Comparison of ENCODE assay signal across 19 cellular contexts in the genomic region with DNA sequence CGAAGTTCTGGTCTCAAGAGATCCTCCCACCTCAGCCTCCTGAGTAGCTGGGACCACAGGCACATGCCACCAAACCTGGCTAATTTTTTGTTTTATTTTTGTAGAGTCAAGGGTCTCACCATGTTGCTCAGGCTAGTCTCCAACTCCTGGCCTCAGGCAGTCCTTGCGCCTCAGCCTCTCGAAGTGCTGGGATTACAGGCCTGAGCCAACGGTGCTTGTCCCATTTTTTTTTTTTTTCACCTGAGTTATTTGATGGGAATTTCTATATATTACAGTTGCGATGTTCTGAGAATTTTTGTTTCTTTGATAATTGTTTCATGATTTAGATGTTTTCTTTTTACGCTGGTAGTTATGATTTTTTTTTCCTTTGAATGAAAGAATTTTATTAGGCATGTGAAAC. TPM values are rescaled to one million over a fixed set of nuclear protein-coding genes. Genes with fewer than 3 reads are reported as not detected.
A peak's percentile ranks its signal among the peaks of the same experiment; 100 is the strongest.
DNase-seq lines count a peak whose midpoint lies in the region; ATAC-seq and TF ChIP-seq lines count a peak whose summit lies in the region.
"Had no signal": no experiment of that assay in that cellular context is flagged by ENCODE, and none has a peak within 500 bp of the region (broad histone marks: within the 10 kb centered on the region; RNA-seq: fewer than 3 reads in every experiment).

No MANE protein-coding gene starts in this region.

- H3K4me1 ChIP-seq in right atrium auricular region (peaks cover 0 to 33% of the 10 kb centered on the region in 2 donors), A673 (ENCODE audit: insufficient read depth, low read length, poor library complexity, severe bottlenecking) (peaks cover 7% of the 10 kb centered on the region)

- H3K36me3 Mint-ChIP-seq in activated B cell treated with CpG ODN at 0.5 μM for 24 hours (ENCODE audit: low read depth) = peaks cover 22% of the 10 kb centered on the region
- peaks cover 16 to 38% of the 10 kb centered on the region in 2 donors for H3K36me3 Mint-ChIP-seq in stimulated activated naive B cell treated with anti-CD40 and anti-IgM and Interleukin-4, amounts not matched to agents 10 μg/mL and 1 μg/mL and 100 μg/mL, for 72 hours

- peak overlapping the region; percentile 81 for H3K4me3 Mint-ChIP-seq in activated B cell treated with CpG ODN at 0.5 μM for 24 hours
- H3K4me3 Mint-ChIP-seq in stimulated activated naive B cell treated with anti-CD40 and anti-IgM and Interleukin-4, amounts not matched to agents 10 μg/mL and 1 μg/mL and 100 μg/mL, for 72 hours = peak overlapping the region; percentile 64 to 74

- peak overlapping the region; percentile 97 for H3K27ac ChIP-seq in right atrium auricular region
- no peak overlapping the region for H3K27ac ChIP-seq in A673 (ENCODE audit: low read depth, low read length, poor library complexity, severe bottlenecking)
- H3K27ac ChIP-seq: esophagus muscularis mucosa, ovary, vagina had no signal

- no peak for ATAC-seq in left cardiac atrium
- ATAC-seq in activated B cell treated with CpG ODN at 0.5 μM for 24 hours (ENCODE audit: low read depth) = no peak
- no peak for ATAC-seq in stimulated activated naive B cell treated with anti-CD40 and anti-IgM and Interleukin-4, amounts not matched to agents 10 μg/mL and 1 μg/mL and 100 μg/mL, for 72 hours (replicated peaks)
- ATAC-seq: GM23338 had no signal

- H3K4me3 ChIP-seq in right atrium auricular region (peak overlapping the region; percentile 19 to 91), GM12875 (ENCODE audit: low read depth, low read length) (peak overlapping the region; percentile 100), A673 (ENCODE audit: low read depth, low read length, poor library complexity, severe bottlenecking) (no peak overlapping the region)
- H3K4me3 ChIP-seq: GM23338, ovary, vagina had no signal

- CTCF ChIA-PET in activated B cell treated with CpG ODN at 0.5 μM for 24 hours (lab: Charles Lee) (interaction anchor here (0.8 kb wide), 2 partner anchors 8 to 9 kb away, joined by 3 read pairs; no protein-coding TSS in a partner anchor), A673 (lab: Charles Lee) (no interaction called here)

- DNase-seq in right atrium auricular region (ENCODE audit: low spot score) = no peak
- DNase-seq in left cardiac atrium = no peak
- DNase-seq in activated B cell treated with CpG ODN at 0.5 μM for 24 hours = no peak
- DNase-seq in stimulated activated naive B cell treated with anti-CD40 and anti-IgM and Interleukin-4, amounts not matched to agents 10 μg/mL and 1 μg/mL and 100 μg/mL, for 72 hours = no peak
- DNase-seq in AG20443 (ENCODE audit: low spot score) = no peak
- DNase-seq in A673 (ENCODE audit: low spot score) = no peak
- no peak for DNase-seq in NCI-H1930 (lab: John Stamatoyannopoulos, UW)
- DNase-seq: central memory CD4-positive, alpha-beta T cell; GF-D8; NCI-H1417; NCI-H774; ovary; SK-N-SH; stimulated activated CD4-positive, alpha-beta T cell treated with anti-CD3 and anti-CD28 coated beads, Interleukin-1b, Interleukin-23, amount 100 ng/mL, for 48 hours had no signal

- H3K36me3 ChIP-seq in right atrium auricular region (no peaks in the 10 kb centered on the region), A673 (ENCODE audit: insufficient read depth, low read length, poor library complexity, severe bottlenecking) (no peaks in the 10 kb centered on the region)
- H3K36me3 ChIP-seq: esophagus muscularis mucosa, ovary, Peyer's patch, vagina had no signal

- peaks cover 86% of the 10 kb centered on the region for H3K4me1 Mint-ChIP-seq in activated B cell treated with CpG ODN at 0.5 μM for 24 hours
- peaks cover 43 to 80% of the 10 kb centered on the region in 2 donors for H3K4me1 Mint-ChIP-seq in stimulated activated naive B cell treated with anti-CD40 and anti-IgM and Interleukin-4, amounts not matched to agents 10 μg/mL and 1 μg/mL and 100 μg/mL, for 72 hours

- TF ChIP-seq CTCF in right atrium auricular region (IDR thresholded peaks at IDR 0.05) = no peak
- no peak for TF ChIP-seq CTCF in GM12875 (IDR thresholded peaks at IDR 0.05; ENCODE audit: borderline replicate concordance, insufficient read depth, low read depth, low read length)
- no peak for TF ChIP-seq CTCF in activated B cell treated with CpG ODN at 0.5 μM for 24 hours (IDR thresholded peaks at IDR 0.05)
- no peak for TF ChIP-seq CTCF in A673 (conservative IDR thresholded peaks at IDR 0.05; ENCODE audit: low read depth, low read length)

- POLR2A ChIA-PET in activated B cell treated with CpG ODN at 0.5 μM for 24 hours (lab: Charles Lee) = interaction anchor here (0.7 to 1.2 kb wide), 6 partner anchors 12 to 732 kb away, joined by 3 to 5 read pairs (median 4); partner anchors contain the start of gene ZBTB37
- POLR2A ChIA-PET in A673 (lab: Charles Lee; ENCODE audit: low non-redundant PET) = no interaction called here

- H3K27ac Mint-ChIP-seq in activated B cell treated with CpG ODN at 0.5 μM for 24 hours = peak overlapping the region; percentile 68
- peak overlapping the region; percentile 25 for H3K27ac Mint-ChIP-seq in stimulated activated naive B cell treated with anti-CD40 and anti-IgM and Interleukin-4, amounts not matched to agents 10 μg/mL and 1 μg/mL and 100 μg/mL, for 72 hours
- H3K27ac Mint-ChIP-seq: GM23338 had no signal

- H3K27me3 ChIP-seq in right atrium auricular region (no peaks in the 10 kb centered on the region), A673 (replicated peaks; ENCODE audit: insufficient read depth, low read depth, low read length, poor library complexity) (no peaks in the 10 kb centered on the region)
- H3K27me3 ChIP-seq: esophagus muscularis mucosa, ovary, Peyer's patch, vagina had no signal

- H3K9me3 ChIP-seq in right atrium auricular region = no peaks in the 10 kb centered on the region
- no peaks in the 10 kb centered on the region for H3K9me3 ChIP-seq in A673 (ENCODE audit: low read depth, low read length, poor library complexity, severe bottlenecking)
- H3K9me3 ChIP-seq: esophagus muscularis mucosa, ovary, Peyer's patch, SK-N-SH, vagina had no signal

- no TSS peak for BruUV-seq in A673 (replicated peaks; lab: Mats Ljungman, UMichigan)

- no peaks in the 10 kb centered on the region for H3K27me3 Mint-ChIP-seq in activated B cell treated with CpG ODN at 0.5 μM for 24 hours
- H3K27me3 Mint-ChIP-seq in stimulated activated naive B cell treated with anti-CD40 and anti-IgM and Interleukin-4, amounts not matched to agents 10 μg/mL and 1 μg/mL and 100 μg/mL, for 72 hours = no peaks in the 10 kb centered on the region

- intact Hi-C loops in left cardiac atrium (cut with DNase I) = loop anchor here in 1 of 2 donors (5.0 kb wide), 3 partner anchors 45 to 140 kb away; partner anchors contain the start of gene RC3H1
- intact Hi-C loops in activated B cell treated with CpG ODN at 0.5 μM for 24 hours (cut with micrococcal nuclease) = loop anchor here (2.0 kb wide), 1 partner anchor 13 kb away; no protein-coding TSS in a partner anchor
- intact Hi-C loops in A673 (cut with micrococcal nuclease; ENCODE audit: unreplicated experiment) = no loop called here

- no peaks in the 10 kb centered on the region for H3K9me3 Mint-ChIP-seq in activated B cell treated with CpG ODN at 0.5 μM for 24 hours
- H3K9me3 Mint-ChIP-seq in stimulated activated naive B cell treated with anti-CD40 and anti-IgM and Interleukin-4, amounts not matched to agents 10 μg/mL and 1 μg/mL and 100 μg/mL, for 72 hours = no peaks in the 10 kb centered on the region
- H3K9me3 Mint-ChIP-seq: GM23338 had no signal

RNA-seq across cellular contexts. Expression of gene RABGAP1L, which starts 2.5 kb away (rescaled TPM):
- total RNA-seq in right atrium auricular region (100 to 1,000 TPM; 148 to 174 TPM), left cardiac atrium (100 to 1,000 TPM; 134 to 145 TPM), activated B cell treated with CpG ODN at 0.5 μM for 24 hours (103 and 126 TPM in 2 replicates), A673 (2021) (19.3 and 20.7 TPM in 2 replicates)
